In genomic region chr16:28204211-28204610, GRCh38 we compare ENCODE assay signal across 18 cellular contexts.
"Had no signal": no experiment of that assay in that cellular context is flagged by ENCODE, and none has a peak within 500 bp of the region (broad histone marks: within the 10 kb centered on the region; RNA-seq: fewer than 3 reads in every experiment).

No MANE protein-coding gene starts in this region.

- H3K4me3 Mint-ChIP-seq: activated CD4-positive, alpha-beta memory T cell treated with anti-CD3 and anti-CD28 coated beads for 36 hours; activated naive CD8-positive, alpha-beta T cell treated with anti-CD3 and anti-CD28 coated beads, Interleukin-2, amount 50 U/mL, for 24 hours; activated T-helper 1 cell treated with anti-CD3 and anti-CD28 coated beads, Interleukin-12 subunit alpha, Interleukin-12 subunit beta, Interleukin-2, Interleukin-4 antibody, amounts not matched to agents 30 ng/mL and 10 ng/mL and 1 ng/mL, durations not matched to agents 14 hours and 24 hours and 36 hours; naive B cell; neural crest cell; T-helper 17 cell had no signal

- ATAC-seq: activated naive CD8-positive, alpha-beta T cell treated with anti-CD3 and anti-CD28 coated beads, Interleukin-2, amount 50 U/mL, for 24 hours; stimulated activated naive CD8-positive, alpha-beta T cell treated with anti-CD3 and anti-CD28 coated beads, Interleukin-15, Interleukin-2, amounts not matched to agents 100 U/mL and 50 U/mL, for 24 hours; T-helper 17 cell had no signal

- DNase-seq: activated CD4-positive, alpha-beta memory T cell treated with anti-CD3 and anti-CD28 coated beads for 36 hours; activated CD4-positive, alpha-beta T cell treated with anti-CD3 and anti-CD28 coated beads for 48 hours; activated CD4-positive, CD25-positive, alpha-beta regulatory T cell; activated gamma-delta T cell; activated naive CD4-positive, alpha-beta T cell treated with anti-CD3 and anti-CD28 coated beads, Interleukin-2, amount 50 U/mL, for 16 hours; activated naive CD8-positive, alpha-beta T cell treated with anti-CD3 and anti-CD28 coated beads, Interleukin-2, amount 50 U/mL, for 24 hours; kidney; naive B cell; retina; stimulated activated CD4-positive, alpha-beta T cell treated with anti-CD3 and anti-CD28 coated beads, Interleukin-12 subunit alpha, Interleukin-12 subunit beta, amount 100 ng/mL, for 4 hours; stimulated activated CD4-positive, alpha-beta T cell treated with anti-CD3 and anti-CD28 coated beads, Interleukin-4, amount 100 ng/mL, for 4 hours; stimulated activated naive CD8-positive, alpha-beta T cell treated with anti-CD3 and anti-CD28 coated beads, Interleukin-15, Interleukin-2, amounts not matched to agents 100 U/mL and 50 U/mL, for 24 hours; T-helper 17 cell had no signal

- H3K27me3 ChIP-seq: heart left ventricle, tibial nerve had no signal

- H3K27ac ChIP-seq: tibial nerve had no signal

- H3K9me3 Mint-ChIP-seq: activated CD4-positive, alpha-beta memory T cell treated with anti-CD3 and anti-CD28 coated beads for 36 hours; activated naive CD8-positive, alpha-beta T cell treated with anti-CD3 and anti-CD28 coated beads, Interleukin-2, amount 50 U/mL, for 24 hours; activated T-helper 1 cell treated with anti-CD3 and anti-CD28 coated beads, Interleukin-12 subunit alpha, Interleukin-12 subunit beta, Interleukin-2, Interleukin-4 antibody, amounts not matched to agents 30 ng/mL and 10 ng/mL and 1 ng/mL, durations not matched to agents 14 hours and 24 hours and 36 hours; naive B cell; neural crest cell had no signal

- H3K4me3 ChIP-seq: heart left ventricle, lung, tibial nerve had no signal

- H3K27me3 Mint-ChIP-seq: activated CD4-positive, alpha-beta memory T cell treated with anti-CD3 and anti-CD28 coated beads for 36 hours; activated naive CD8-positive, alpha-beta T cell treated with anti-CD3 and anti-CD28 coated beads, Interleukin-2, amount 50 U/mL, for 24 hours; naive B cell; T-helper 17 cell had no signal

- H3K9me3 ChIP-seq: heart left ventricle, tibial nerve had no signal
